In the genomic region with DNA sequence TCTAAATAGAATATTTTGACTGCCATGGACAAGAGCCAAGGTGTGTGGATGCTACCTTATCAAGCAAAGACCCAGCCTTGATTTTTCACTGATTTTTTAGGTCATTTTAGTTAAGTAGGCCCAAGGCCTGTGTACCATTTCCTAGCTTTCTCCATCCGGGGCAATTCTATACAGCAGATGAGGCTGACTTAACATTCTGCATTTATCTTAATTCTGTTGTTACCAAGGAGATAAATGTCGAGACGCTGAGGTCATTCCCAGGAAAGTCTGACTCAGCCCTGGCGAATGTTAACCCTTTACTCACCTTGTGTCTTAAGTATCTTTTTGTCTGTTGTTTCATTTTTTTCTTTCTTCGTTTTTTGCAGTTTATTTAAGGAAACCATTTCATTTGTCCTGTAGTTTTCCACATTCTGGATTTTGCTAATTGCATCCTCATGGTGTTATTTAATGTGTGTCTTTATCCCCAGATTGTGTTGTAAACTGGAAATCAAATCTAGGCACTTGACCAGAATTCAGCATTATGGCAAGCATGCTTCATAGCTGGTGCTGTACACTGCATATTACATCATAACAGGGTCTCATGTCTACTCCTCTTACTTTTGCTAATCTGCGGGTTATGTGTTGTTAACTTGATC, we compare ENCODE assay signal across 8 cellular contexts.
DNase-seq lines count a peak whose midpoint lies in the region; TF ChIP-seq lines count a peak whose summit lies in the region.

No MANE protein-coding gene starts in this region.

- H3K4me1 ChIP-seq in ectodermal cell (ENCODE audit: control insufficient read depth, insufficient read depth, low read length), result peaks cover 10% of the 10 kb centered on the region
- H3K4me1 ChIP-seq in neural progenitor cell, result peaks cover 11% of the 10 kb centered on the region

- H3K79me2 ChIP-seq in neural progenitor cell (ENCODE audit: low read depth), result peaks cover 3% of the 10 kb centered on the region

- peak overlapping the region; percentile 97 for H3K27ac Mint-ChIP-seq in neural progenitor cell
- H3K27ac Mint-ChIP-seq in activated naive CD4-positive, alpha-beta T cell treated with anti-CD3 and anti-CD28 coated beads for 36 hours, result no peak overlapping the region

- no peaks in the 10 kb centered on the region for H3K9me3 ChIP-seq in ectodermal cell (ENCODE audit: control insufficient read depth, low read length)
- no peaks in the 10 kb centered on the region for H3K9me3 ChIP-seq in neural progenitor cell (ENCODE audit: low read depth)

- H3K9ac ChIP-seq in neural progenitor cell, result no peak overlapping the region

- H3K27me3 ChIP-seq in ectodermal cell (ENCODE audit: control insufficient read depth, insufficient read depth, low read length, poor library complexity, severe bottlenecking) (no peaks in the 10 kb centered on the region), neural progenitor cell (no peaks in the 10 kb centered on the region)

- CTCF ChIA-PET in activated naive CD4-positive, alpha-beta T cell treated with anti-CD3 and anti-CD28 coated beads for 36 hours (lab: Charles Lee), result interaction anchor here (0.6 to 0.7 kb wide), 3 partner anchors 89 to 667 kb away, joined by 3 to 4 read pairs (median 3); no protein-coding TSS in a partner anchor

- no peak overlapping the region for H2AFZ ChIP-seq in neural progenitor cell (replicated peaks)

- H3K4me2 ChIP-seq in neural progenitor cell, result peak overlapping the region; percentile 28

- H3K9me3 Mint-ChIP-seq in neural progenitor cell, result peaks cover 10% of the 10 kb centered on the region
- H3K9me3 Mint-ChIP-seq in activated naive CD4-positive, alpha-beta T cell treated with anti-CD3 and anti-CD28 coated beads for 36 hours, result peaks cover 3% of the 10 kb centered on the region

- no peak overlapping the region for H3K4me3 Mint-ChIP-seq in neural progenitor cell
- no peak overlapping the region for H3K4me3 Mint-ChIP-seq in activated naive CD4-positive, alpha-beta T cell treated with anti-CD3 and anti-CD28 coated beads for 36 hours

- DNase-seq in G401 (ENCODE audit: low spot score), result peak; percentile 13
- DNase-seq in NCI-H2029 treated with DMSO at 0.1 percent for 48 hours (lab: John Stamatoyannopoulos, UW), result peak; percentile 92
- peak; percentile 59 for DNase-seq in neural progenitor cell (ENCODE audit: low spot score)
- no peak for DNase-seq in OCI-M2 (lab: John Stamatoyannopoulos, UW; ENCODE audit: unreplicated experiment)
- DNase-seq in activated naive CD4-positive, alpha-beta T cell treated with anti-CD3 and anti-CD28 coated beads for 36 hours, result no peak
- no peak for DNase-seq in coronary artery (ENCODE audit: low spot score)
- DNase-seq in activated CD4-positive, alpha-beta T cell treated with anti-CD3 and anti-CD28 coated beads for 1 hour, result no peak

- peaks cover 7% of the 10 kb centered on the region for H3K36me3 Mint-ChIP-seq in neural progenitor cell
- H3K36me3 Mint-ChIP-seq in activated naive CD4-positive, alpha-beta T cell treated with anti-CD3 and anti-CD28 coated beads for 36 hours (ENCODE audit: low read depth), result peaks cover 31% of the 10 kb centered on the region

- H3F3A ChIP-seq in neural progenitor cell (ENCODE audit: low read depth), result no peaks in the 10 kb centered on the region

- in situ Hi-C loops in G401 (cut with HindIII; ENCODE audit: low sequenced_read_pairs), result no loop called here

- H3K27me3 Mint-ChIP-seq in neural progenitor cell (ENCODE audit: insufficient read depth, low read depth), result peaks cover 3% of the 10 kb centered on the region
- H3K27me3 Mint-ChIP-seq in activated naive CD4-positive, alpha-beta T cell treated with anti-CD3 and anti-CD28 coated beads for 36 hours (ENCODE audit: low read depth), result no peaks in the 10 kb centered on the region

- H3K27ac ChIP-seq in ectodermal cell (ENCODE audit: insufficient read depth, low read depth, low read length, poor library complexity, severe bottlenecking) (peak overlapping the region; percentile 28), neural progenitor cell (no peak overlapping the region), coronary artery (peak overlapping the region in 1 of 2 donors; percentile 61)

- 11 to 17% methylated on average over 5 of the region's 6 CpGs for WGBS in ectodermal cell, 2 experiments

- peaks cover 18% of the 10 kb centered on the region for H3K4me1 Mint-ChIP-seq in neural progenitor cell
- peaks cover 5% of the 10 kb centered on the region for H3K4me1 Mint-ChIP-seq in activated naive CD4-positive, alpha-beta T cell treated with anti-CD3 and anti-CD28 coated beads for 36 hours (ENCODE audit: low read depth)

- H4K20me1 ChIP-seq in neural progenitor cell (ENCODE audit: low read depth), result no peaks in the 10 kb centered on the region

- no peak overlapping the region for H3K4me3 ChIP-seq in ectodermal cell (ENCODE audit: insufficient read depth, low read depth, low read length)
- no peak overlapping the region for H3K4me3 ChIP-seq in neural progenitor cell
- H3K4me3 ChIP-seq in coronary artery, result no peak overlapping the region

- H3K36me3 ChIP-seq in ectodermal cell (ENCODE audit: control insufficient read depth, insufficient read depth, low read length), result no peaks in the 10 kb centered on the region
- no peaks in the 10 kb centered on the region for H3K36me3 ChIP-seq in neural progenitor cell

- TF ChIP-seq CTCF in neural progenitor cell (IDR thresholded peaks at IDR 0.05), result no peak
- TF ChIP-seq CTCF in coronary artery (IDR thresholded peaks at IDR 0.05), result no peak

- intact Hi-C loops in activated naive CD4-positive, alpha-beta T cell treated with anti-CD3 and anti-CD28 coated beads for 36 hours (cut with micrococcal nuclease), result no loop called here

Comparison
In these comparisons a context has a peak if more than half of its experiments do, and no peak if none do; other contexts are left out.
1. DNase-seq: peak in G401 (single experiment), NCI-H2029 treated with DMSO at 0.1 percent for 48 hours (single experiment) and neural progenitor cell (single experiment); none in OCI-M2 (single experiment), activated naive CD4-positive, alpha-beta T cell treated with anti-CD3 and anti-CD28 coated beads for 36 hours (single experiment), coronary artery (single experiment) and activated CD4-positive, alpha-beta T cell treated with anti-CD3 and anti-CD28 coated beads for 1 hour (single experiment).